In genomic region chr3:196237203-196237602, GRCh38 we compare ENCODE assay signal across 1 cellular context.
TF ChIP-seq lines count a peak whose summit lies in the region.

No MANE protein-coding gene starts in this region.

TF ChIP-seq in GM12878, 131 proteins besides CTCF, POLR2A, EP300 and RAD21 (continues in another document):
- no peak for TF ChIP-seq ZSCAN29 (IDR thresholded peaks at IDR 0.05)
- TF ChIP-seq CHD4 (IDR thresholded peaks at IDR 0.05): no peak
- no peak for TF ChIP-seq RELA (IDR thresholded peaks at IDR 0.05; ENCODE audit: borderline replicate concordance, partially characterized antibody)
- TF ChIP-seq NFYA (IDR thresholded peaks at IDR 0.05; ENCODE audit: borderline replicate concordance, low read depth, low read length): no peak
- no peak for TF ChIP-seq SMC3 (IDR thresholded peaks at IDR 0.05; ENCODE audit: borderline replicate concordance, low read length)
- TF ChIP-seq YBX1 (IDR thresholded peaks at IDR 0.05): no peak
- TF ChIP-seq ZBTB40 (IDR thresholded peaks at IDR 0.05; ENCODE audit: borderline replicate concordance): no peak
- no peak for TF ChIP-seq HSF1 (IDR thresholded peaks at IDR 0.05; ENCODE audit: low read depth, low read length)
- TF ChIP-seq STAT3 (IDR thresholded peaks at IDR 0.05; ENCODE audit: low read depth, low read length): no peak
- no peak for TF ChIP-seq SREBF1 (IDR thresholded peaks at IDR 0.05; ENCODE audit: low read length)
- TF ChIP-seq RBBP5 (conservative IDR thresholded peaks at IDR 0.05): no peak
- no peak for TF ChIP-seq TCF7 (IDR thresholded peaks at IDR 0.05; ENCODE audit: borderline replicate concordance)
- no peak for TF ChIP-seq CREM (IDR thresholded peaks at IDR 0.05; ENCODE audit: low read depth)
- no peak for TF ChIP-seq SUZ12 (IDR thresholded peaks at IDR 0.05; ENCODE audit: unreplicated experiment)
- no peak for TF ChIP-seq LARP7 (IDR thresholded peaks at IDR 0.05)
- no peak for TF ChIP-seq KLF5 (IDR thresholded peaks at IDR 0.05; ENCODE audit: partially characterized antibody)
- TF ChIP-seq PAX8 (IDR thresholded peaks at IDR 0.05): no peak
- TF ChIP-seq EZH2 (IDR thresholded peaks at IDR 0.05; ENCODE audit: borderline replicate concordance, control insufficient read depth, low read depth, low read length): no peak
- no peak for TF ChIP-seq BRCA1 (IDR thresholded peaks at IDR 0.05; ENCODE audit: low read depth, low read length)
- TF ChIP-seq TAF1 (IDR thresholded peaks at IDR 0.05; ENCODE audit: borderline replicate concordance, low read depth, low read length): no peak
- no peak for TF ChIP-seq ZNF24 (IDR thresholded peaks at IDR 0.05)
- no peak for TF ChIP-seq PBX3 (IDR thresholded peaks at IDR 0.05; ENCODE audit: insufficient replicate concordance, low read depth, low read length)
- TF ChIP-seq ESRRA (IDR thresholded peaks at IDR 0.05; ENCODE audit: low read length): no peak
- no peak for TF ChIP-seq CREB1 (IDR thresholded peaks at IDR 0.05; ENCODE audit: low read depth)
- no peak for TF ChIP-seq REST (IDR thresholded peaks at IDR 0.05; ENCODE audit: low read depth, low read length)
- TF ChIP-seq SMAD1 (IDR thresholded peaks at IDR 0.05; ENCODE audit: low read depth, partially characterized antibody): no peak
- no peak for TF ChIP-seq SKIL (IDR thresholded peaks at IDR 0.05; ENCODE audit: low read depth, poor library complexity, severe bottlenecking)
- no peak for TF ChIP-seq MTA2 (IDR thresholded peaks at IDR 0.05; ENCODE audit: low read depth)
- no peak for TF ChIP-seq HDGF (IDR thresholded peaks at IDR 0.05)
- no peak for TF ChIP-seq SRF (IDR thresholded peaks at IDR 0.05; ENCODE audit: low read depth in 2 of 2, low read length in 2 of 2)
- no peak for TF ChIP-seq MTA3 (IDR thresholded peaks at IDR 0.05; ENCODE audit: borderline replicate concordance, low read length)
- TF ChIP-seq ZZZ3 (IDR thresholded peaks at IDR 0.05; ENCODE audit: control insufficient read depth, insufficient read length, low read depth): no peak
- TF ChIP-seq E4F1 (IDR thresholded peaks at IDR 0.05; ENCODE audit: borderline replicate concordance, partially characterized antibody): no peak
- TF ChIP-seq NBN (IDR thresholded peaks at IDR 0.05): no peak
- no peak for TF ChIP-seq TARDBP (IDR thresholded peaks at IDR 0.05; ENCODE audit: borderline replicate concordance)
- TF ChIP-seq USF1 (IDR thresholded peaks at IDR 0.05; ENCODE audit: borderline replicate concordance, extremely low read length, insufficient read depth, low read depth, low read length): peak; percentile 42
- TF ChIP-seq TCF3 (IDR thresholded peaks at IDR 0.05; ENCODE audit: borderline replicate concordance, insufficient read depth, low read depth, low read length): no peak
- peak; percentile 49; the same call in 1 of the 2 replicates for TF ChIP-seq RUNX3 (IDR thresholded peaks at IDR 0.05; ENCODE audit: low read length)
- TF ChIP-seq WRNIP1 (IDR thresholded peaks at IDR 0.05; ENCODE audit: borderline replicate concordance, low read depth, low read length): no peak
- no peak for TF ChIP-seq ZBED1 (IDR thresholded peaks at IDR 0.05; ENCODE audit: borderline replicate concordance)
- peak; percentile 27 for TF ChIP-seq MEF2B (IDR thresholded peaks at IDR 0.05; ENCODE audit: partially characterized antibody, poor library complexity, severe bottlenecking)
- no peak for TF ChIP-seq MLLT1 (IDR thresholded peaks at IDR 0.05)
- no peak for TF ChIP-seq RCOR1 (conservative IDR thresholded peaks at IDR 0.05; ENCODE audit: low read depth, low read length)
- peak; percentile 83 for TF ChIP-seq RAD51 (IDR thresholded peaks at IDR 0.05)
- no peak for TF ChIP-seq ZNF384 (IDR thresholded peaks at IDR 0.05; ENCODE audit: borderline replicate concordance, low read depth, low read length)
- TF ChIP-seq DPF2 (IDR thresholded peaks at IDR 0.05): no peak
- TF ChIP-seq MAX (IDR thresholded peaks at IDR 0.05; ENCODE audit: low read depth, low read length): no peak
- TF ChIP-seq PML (IDR thresholded peaks at IDR 0.05; ENCODE audit: low read length): no peak
- no peak for TF ChIP-seq IRF4 (IDR thresholded peaks at IDR 0.05; ENCODE audit: low read depth, low read length)
- TF ChIP-seq RFX5 (IDR thresholded peaks at IDR 0.05; ENCODE audit: low read depth, low read length): no peak
